Comparison of ENCODE assay signal across 1 cellular context in the genomic region with DNA sequence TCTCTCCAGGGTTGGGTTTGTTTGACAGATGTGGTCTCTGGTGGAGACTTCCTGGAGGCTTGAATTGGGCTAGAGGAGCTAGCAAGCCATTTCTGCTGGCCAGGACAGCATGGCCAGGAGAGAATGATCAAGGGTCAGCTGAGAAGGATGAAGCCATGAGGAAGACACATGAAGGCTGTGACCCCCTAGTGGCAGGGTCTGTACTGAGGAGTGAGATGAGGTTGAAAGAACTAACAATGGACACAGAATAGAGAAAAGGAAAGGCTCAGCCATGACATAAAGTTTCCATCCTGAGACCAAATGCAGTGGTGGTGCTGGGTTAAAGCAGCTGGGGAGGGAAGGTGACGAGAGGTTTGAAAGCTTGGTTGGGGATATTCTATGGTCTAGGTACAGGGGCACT.
TF ChIP-seq lines count a peak whose summit lies in the region.

No MANE protein-coding gene starts in this region.

TF ChIP-seq in H1, 55 proteins besides CTCF, POLR2A, EP300 and RAD21 (continued from another document):
- TF ChIP-seq RNF2 (IDR thresholded peaks at IDR 0.05; ENCODE audit: borderline replicate concordance, low read depth, low read length, missing control alignments, poor library complexity, severe bottlenecking) (no peak), ASH2L (IDR thresholded peaks at IDR 0.05; ENCODE audit: low read length) (no peak), CBX8 (IDR thresholded peaks at IDR 0.05; ENCODE audit: borderline replicate concordance, low read depth, low read length) (no peak), PHF8 (conservative IDR thresholded peaks at IDR 0.05; ENCODE audit: low read depth, low read length) (no peak), EZH2 (IDR thresholded peaks at IDR 0.05; ENCODE audit: low read depth, low read length, severe bottlenecking) (no peak)
TF ChIP-seq in H1: peak in this region for 0.
